ENCODE assay signal across 8 cellular contexts in genomic region chr6:71287926-71288227, GRCh38. TPM values are rescaled to one million over a fixed set of nuclear protein-coding genes. Genes with fewer than 3 reads are reported as not detected.
A peak's percentile ranks its signal among the peaks of the same experiment; 100 is the strongest.
DNase-seq lines count a peak whose midpoint lies in the region; ATAC-seq and TF ChIP-seq lines count a peak whose summit lies in the region.

No MANE protein-coding gene starts in this region.

- no peak overlapping the region for H2BK12ac ChIP-seq in trophoblast cell (ENCODE audit: low read length)

- DNase-seq in SJCRH30: no peak
- DNase-seq in fibroblast of mammary gland (ENCODE audit: low read depth): peak; percentile 58
- no peak for DNase-seq in trophoblast cell
- DNase-seq in NCI-H69 (lab: John Stamatoyannopoulos, UW): no peak
- no peak for DNase-seq in occipital lobe (lab: John Stamatoyannopoulos, UW)

- H4K91ac ChIP-seq in trophoblast cell (ENCODE audit: low read depth, low read length): no peak overlapping the region

- H3K4me3 ChIP-seq in SJCRH30 (peak overlapping the region; percentile 65), fibroblast of mammary gland (ENCODE audit: control insufficient read depth, low read depth, low read length) (peak overlapping the region; percentile 56), trophoblast cell (ENCODE audit: low read depth, low read length) (peak overlapping the region; percentile 89)

- peak overlapping the region; percentile 77 for H3K4me2 ChIP-seq in trophoblast cell (ENCODE audit: low read length)

- peaks cover 8% of the 10 kb centered on the region for H3K79me2 ChIP-seq in trophoblast cell (ENCODE audit: control insufficient read depth, insufficient read depth, low read length, poor library complexity)

- no peak overlapping the region for H3K18ac ChIP-seq in trophoblast cell (ENCODE audit: low read length)

- no peaks in the 10 kb centered on the region for H3K9me3 ChIP-seq in ES-I3 (ENCODE audit: control insufficient read depth, insufficient read depth, low read length)
- no peaks in the 10 kb centered on the region for H3K9me3 ChIP-seq in SJCRH30 (replicated peaks)
- no peaks in the 10 kb centered on the region for H3K9me3 ChIP-seq in trophoblast cell (ENCODE audit: insufficient read depth, low read depth, low read length)

- TF ChIP-seq CTCF in fibroblast of mammary gland (conservative IDR thresholded peaks at IDR 0.05; ENCODE audit: control insufficient read depth, insufficient read depth, low read depth, low read length): no peak

- H3K14ac ChIP-seq in trophoblast cell (ENCODE audit: low read length): no peak overlapping the region

- no peak overlapping the region for H4K12ac ChIP-seq in trophoblast cell (ENCODE audit: low read depth, low read length)

- no peak overlapping the region for H3K23ac ChIP-seq in trophoblast cell (ENCODE audit: low read length)

- no peak overlapping the region for H2AK5ac ChIP-seq in trophoblast cell (ENCODE audit: low read length)

- H3K9ac ChIP-seq in ES-I3 (ENCODE audit: low read depth, low read length) (peak overlapping the region; percentile 75), trophoblast cell (ENCODE audit: low read length) (peak overlapping the region; percentile 4)

- H4K8ac ChIP-seq in trophoblast cell (ENCODE audit: low read depth, low read length): peak overlapping the region; percentile 97

- no CpG with 5 or more reads among the region's 5 CpGs for WGBS in trophoblast cell (ENCODE audit: extremely low coverage, insufficient coverage, insufficient read length)

- no peak overlapping the region for H2BK120ac ChIP-seq in trophoblast cell (ENCODE audit: insufficient read depth, low read length, poor library complexity)

- H3K4ac ChIP-seq in trophoblast cell (ENCODE audit: low read depth, low read length): no peak overlapping the region

- H3K36me3 ChIP-seq in ES-I3 (ENCODE audit: insufficient read depth, low read length): no peaks in the 10 kb centered on the region
- no peaks in the 10 kb centered on the region for H3K36me3 ChIP-seq in SJCRH30
- no peaks in the 10 kb centered on the region for H3K36me3 ChIP-seq in trophoblast cell (ENCODE audit: control insufficient read depth in 1 of 2, insufficient read depth in 2 of 2, low read length in 2 of 2)

- H3K79me1 ChIP-seq in trophoblast cell (ENCODE audit: low read length): peaks cover 9% of the 10 kb centered on the region

- no peaks in the 10 kb centered on the region for H3K27me3 ChIP-seq in SJCRH30
- no peaks in the 10 kb centered on the region for H3K27me3 ChIP-seq in trophoblast cell (ENCODE audit: insufficient read depth, low read length)

- H3K4me1 ChIP-seq in ES-I3 (ENCODE audit: insufficient read depth, low read length) (peaks cover 33% of the 10 kb centered on the region), SJCRH30 (peaks cover 10% of the 10 kb centered on the region; the same call in 1 of the 2 replicates), trophoblast cell (ENCODE audit: control insufficient read depth in 1 of 2, insufficient read depth in 2 of 2, low read length in 2 of 2) (peaks cover 0 to 4% of the 10 kb centered on the region in 2 experiments)

- H2AFZ ChIP-seq in trophoblast cell (ENCODE audit: insufficient read depth, low read length, poor library complexity): no peak overlapping the region

- ATAC-seq in GM19023 (IDR thresholded peaks at IDR 0.05; ENCODE audit: unreplicated experiment): no peak
- ATAC-seq in HG03095 (IDR thresholded peaks at IDR 0.05; ENCODE audit: unreplicated experiment): no peak

- H3K27ac ChIP-seq in SJCRH30 (peak overlapping the region; percentile 82), trophoblast cell (ENCODE audit: low read depth, low read length) (no peak overlapping the region)

- H2BK5ac ChIP-seq in trophoblast cell (ENCODE audit: low read depth, low read length, poor library complexity): no peak overlapping the region

RNA-seq across cellular contexts. Expression of gene OGFRL1, which starts 0.7 kb away (rescaled TPM):
- total RNA-seq in SJCRH30 (2014; rRNA removed; shearing (Covaris generic)): 14.3 and 18.6 TPM in 2 replicates
- polyA plus RNA-seq in trophoblast cell (2013): 8.9 TPM in 2 replicates
- total RNA-seq in occipital lobe: 39.8 TPM
